Comparison of ENCODE assay signal across 1 cellular context in genomic region chr17:12085076-12085949, GRCh38.
TF ChIP-seq lines count a peak whose summit lies in the region.

No MANE protein-coding gene starts in this region.

TF ChIP-seq in GM12878, 131 proteins besides CTCF, POLR2A, EP300 and RAD21:
- TF ChIP-seq WRNIP1 (IDR thresholded peaks at IDR 0.05; ENCODE audit: borderline replicate concordance, low read depth, low read length) (no peak), SMAD1 (IDR thresholded peaks at IDR 0.05; ENCODE audit: low read depth, partially characterized antibody) (no peak), TCF12 (IDR thresholded peaks at IDR 0.05; ENCODE audit: low read depth, low read length) (no peak), POLR2AphosphoS5 (IDR thresholded peaks at IDR 0.05; ENCODE audit: low read length) (no peak), ZNF592 (IDR thresholded peaks at IDR 0.05) (no peak), GABPA (IDR thresholded peaks at IDR 0.05; ENCODE audit: low read depth) (no peak), SIX5 (IDR thresholded peaks at IDR 0.05; ENCODE audit: low read depth, low read length, severe bottlenecking) (no peak), SIN3A (IDR thresholded peaks at IDR 0.05; ENCODE audit: low read depth, low read length) (no peak), SREBF1 (IDR thresholded peaks at IDR 0.05; ENCODE audit: low read length) (no peak), RFX5 (IDR thresholded peaks at IDR 0.05; ENCODE audit: low read depth, low read length) (no peak), REST (IDR thresholded peaks at IDR 0.05; ENCODE audit: low read depth, low read length) (no peak), GATAD2B (conservative IDR thresholded peaks at IDR 0.05; ENCODE audit: low read depth) (no peak), HDAC6 (IDR thresholded peaks at IDR 0.05; ENCODE audit: unreplicated experiment) (no peak), DPF2 (IDR thresholded peaks at IDR 0.05) (no peak)
